In the genomic region with DNA sequence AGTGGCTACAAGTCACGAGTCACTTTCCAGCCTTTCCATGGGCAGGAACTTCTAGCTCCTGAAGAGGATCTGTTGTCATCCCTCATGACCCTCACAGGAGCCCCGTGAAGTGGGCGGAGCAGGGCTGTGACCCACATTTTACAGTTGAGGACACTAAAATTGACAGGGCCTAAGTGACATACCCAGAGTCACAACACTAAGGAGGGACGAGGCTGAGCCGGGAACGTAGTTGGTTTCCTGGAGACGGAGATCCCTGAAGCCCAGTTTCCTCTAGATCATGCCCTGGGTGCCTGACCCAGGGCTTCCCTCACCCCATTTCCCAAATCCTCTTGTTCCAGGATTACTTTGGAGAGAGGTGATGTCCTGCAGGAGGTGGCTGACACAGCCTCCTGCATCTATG, we compare ENCODE assay signal across 22 cellular contexts. TPM values are rescaled to one million over a fixed set of nuclear protein-coding genes. Genes with fewer than 3 reads are reported as not detected.
"Had no signal": no experiment of that assay in that cellular context is flagged by ENCODE, and none has a peak within 500 bp of the region (broad histone marks: within the 10 kb centered on the region; RNA-seq: fewer than 3 reads in every experiment).

No MANE protein-coding gene starts in this region.

- H3K9me3 ChIP-seq: SK-N-SH had no signal

- DNase-seq: KBM-7, MV-4-11, NCI-H1048, NCI-H1105, NCI-H146, NCI-H1694 treated with DMSO at 0.1 percent for 48 hours, NCI-H1930, NCI-H2081, NCI-H2107, NCI-H2171, NCI-H226, NCI-H446, NCI-H510A, NCI-H524 treated with DMSO at 0.1 percent for 48 hours, NCI-H69, NCI-H774, Right ventricle myocardium superior, RPMI8226, SIG-M5, SK-N-SH, SW 1271 had no signal

RNA-seq across cellular contexts. Expression of gene P2RX7, which starts 45.8 kb away (rescaled TPM):
- total RNA-seq: HT-29 had no signal
